Comparison of ENCODE assay signal across 32 cellular contexts in genomic region chr11:134607963-134608750, GRCh38.
DNase-seq lines count a peak whose midpoint lies in the region; ATAC-seq and TF ChIP-seq lines count a peak whose summit lies in the region.
"Had no signal": no experiment of that assay in that cellular context is flagged by ENCODE, and none has a peak within 500 bp of the region (broad histone marks: within the 10 kb centered on the region; RNA-seq: fewer than 3 reads in every experiment).

No MANE protein-coding gene starts in this region.

- H3K27me3 ChIP-seq in thyroid gland, result no peaks in the 10 kb centered on the region
- H3K27me3 ChIP-seq: gastrocnemius medialis, MG63, upper lobe of left lung had no signal

- H3K9me3 ChIP-seq in thyroid gland, result no peaks in the 10 kb centered on the region
- H3K9me3 ChIP-seq: gastrocnemius medialis, MG63, upper lobe of left lung had no signal

- no peaks in the 10 kb centered on the region for H3K4me1 Mint-ChIP-seq in endothelial cell (ENCODE audit: unreplicated experiment)
- no peaks in the 10 kb centered on the region for H3K4me1 Mint-ChIP-seq in effector memory CD8-positive, alpha-beta T cell (ENCODE audit: low read depth in 2 of 2)
- H3K4me1 Mint-ChIP-seq: central memory CD8-positive, alpha-beta T cell; stimulated activated naive B cell treated with anti-CD40 and anti-IgM and Interleukin-4, amounts not matched to agents 10 μg/mL and 1 μg/mL and 100 μg/mL, for 72 hours had no signal

- H3K36me3 Mint-ChIP-seq in endothelial cell (ENCODE audit: low read depth, unreplicated experiment), result peaks cover 3% of the 10 kb centered on the region
- H3K36me3 Mint-ChIP-seq in effector memory CD8-positive, alpha-beta T cell (ENCODE audit: insufficient read depth), result no peaks in the 10 kb centered on the region
- H3K36me3 Mint-ChIP-seq: activated CD4-positive, alpha-beta memory T cell treated with anti-CD3 and anti-CD28 coated beads for 36 hours; stimulated activated naive B cell treated with anti-CD40 and anti-IgM and Interleukin-4, amounts not matched to agents 10 μg/mL and 1 μg/mL and 100 μg/mL, for 72 hours had no signal

- peak overlapping the region in 1 of 3 donors; percentile 10 for H3K27ac ChIP-seq in thyroid gland
- H3K27ac ChIP-seq: gastrocnemius medialis, HL-60, SK-N-MC, skin epidermis, upper lobe of left lung had no signal

- H3K4me3 ChIP-seq in LNCaP clone FGC (ENCODE audit: low read depth, low read length), result no peak overlapping the region
- no peak overlapping the region for H3K4me3 ChIP-seq in thyroid gland (replicated peaks in 1 of 3)
- H3K4me3 ChIP-seq: gastrocnemius medialis, GM12878, MG63, SK-N-MC, skin epidermis, upper lobe of left lung had no signal

- no peak for ATAC-seq in GM18868 (IDR thresholded peaks at IDR 0.05; ENCODE audit: unreplicated experiment)
- no peak for ATAC-seq in effector memory CD8-positive, alpha-beta T cell (replicated peaks)
- ATAC-seq: activated CD4-positive, CD25-positive, alpha-beta regulatory T cell treated with anti-CD3 and anti-CD28 coated beads, Interleukin-2, amount 50 U/mL, for 24 hours; gastrocnemius medialis; GM12878; left colon; stimulated activated naive B cell treated with anti-CD40 and anti-IgM and Interleukin-4, amounts not matched to agents 10 μg/mL and 1 μg/mL and 100 μg/mL, for 72 hours had no signal

- peaks cover 0 to 21% of the 10 kb centered on the region in 2 donors for H3K4me1 ChIP-seq in thyroid gland
- H3K4me1 ChIP-seq: gastrocnemius medialis, upper lobe of left lung had no signal

- H3K9me3 Mint-ChIP-seq in endothelial cell (ENCODE audit: unreplicated experiment), result no peaks in the 10 kb centered on the region
- H3K9me3 Mint-ChIP-seq in effector memory CD8-positive, alpha-beta T cell, result peaks cover 0 to 8% of the 10 kb centered on the region in 2 donors
- H3K9me3 Mint-ChIP-seq: activated CD4-positive, alpha-beta memory T cell treated with anti-CD3 and anti-CD28 coated beads for 36 hours; central memory CD8-positive, alpha-beta T cell; natural killer cell treated with Interleukin-12 subunit alpha and Interleukin-12 subunit beta and Interleukin-15 and Interleukin-18, amount 100 ng/mL, for 72 hours; stimulated activated naive B cell treated with anti-CD40 and anti-IgM and Interleukin-4, amounts not matched to agents 10 μg/mL and 1 μg/mL and 100 μg/mL, for 72 hours had no signal

- TF ChIP-seq CTCF in LNCaP clone FGC (IDR thresholded peaks at IDR 0.05; ENCODE audit: control insufficient read depth, extremely low read depth, insufficient read depth), result no peak
- TF ChIP-seq CTCF in endothelial cell (IDR thresholded peaks at IDR 0.05; ENCODE audit: unreplicated experiment), result no peak
- TF ChIP-seq CTCF in thyroid gland (IDR thresholded peaks at IDR 0.05), result no peak

- H3K27me3 Mint-ChIP-seq in endothelial cell (ENCODE audit: unreplicated experiment), result peaks cover 10% of the 10 kb centered on the region
- H3K27me3 Mint-ChIP-seq in effector memory CD8-positive, alpha-beta T cell, result peaks cover 74 to 91% of the 10 kb centered on the region in 2 donors
- H3K27me3 Mint-ChIP-seq: stimulated activated naive B cell treated with anti-CD40 and anti-IgM and Interleukin-4, amounts not matched to agents 10 μg/mL and 1 μg/mL and 100 μg/mL, for 72 hours had no signal

- peak; percentile 1 for DNase-seq in NCI-H2029 (lab: John Stamatoyannopoulos, UW)
- DNase-seq in NCI-H2029 treated with DMSO at 0.1 percent for 48 hours (lab: John Stamatoyannopoulos, UW), result no peak
- DNase-seq in LNCaP clone FGC (ENCODE audit: low read depth), result peak; percentile 67
- no peak for DNase-seq in endothelial cell (ENCODE audit: low spot score)
- peak; percentile 21 to 35 for DNase-seq in thyroid gland
- DNase-seq in erythroblast (lab: John Stamatoyannopoulos, UW), result no peak
- DNase-seq in effector memory CD8-positive, alpha-beta T cell, result no peak
- DNase-seq: activated CD4-positive, alpha-beta memory T cell treated with anti-CD3 and anti-CD28 coated beads for 36 hours; activated naive CD4-positive, alpha-beta T cell treated with Interleukin-2 at 50 U/mL for 16 hours; dermis blood vessel endothelial cell; gastrocnemius medialis; H7; hypothalamus; KG1; left colon; MG63; NCI-H1105 treated with DMSO at 0.1 percent for 48 hours; NCI-H2081; OCI-M1; retina; stimulated activated naive B cell treated with anti-CD40 and anti-IgM and Interleukin-4, amounts not matched to agents 10 μg/mL and 1 μg/mL and 100 μg/mL, for 72 hours; substantia nigra; T-helper 1 cell; upper lobe of left lung had no signal

- 52 to 59% methylated on average over 6 to 7 of the region's 7 CpGs for WGBS in thyroid gland, 2 donors

- H3K27ac Mint-ChIP-seq in endothelial cell (ENCODE audit: unreplicated experiment), result peak overlapping the region; percentile 26
- no peak overlapping the region for H3K27ac Mint-ChIP-seq in effector memory CD8-positive, alpha-beta T cell
- H3K27ac Mint-ChIP-seq: activated CD4-positive, alpha-beta memory T cell treated with anti-CD3 and anti-CD28 coated beads for 36 hours; natural killer cell treated with Interleukin-12 subunit alpha and Interleukin-12 subunit beta and Interleukin-15 and Interleukin-18, amount 100 ng/mL, for 72 hours; stimulated activated naive B cell treated with anti-CD40 and anti-IgM and Interleukin-4, amounts not matched to agents 10 μg/mL and 1 μg/mL and 100 μg/mL, for 72 hours had no signal

- intact Hi-C loops in thyroid gland (cut with DNase I), result no loop called here

- TF ChIP-seq POLR2A in thyroid gland (IDR thresholded peaks at IDR 0.05) (no peak), erythroblast (IDR thresholded peaks at IDR 0.05; ENCODE audit: low read length) (no peak)

- no peaks in the 10 kb centered on the region for H3K36me3 ChIP-seq in thyroid gland
- H3K36me3 ChIP-seq: gastrocnemius medialis, MG63, upper lobe of left lung had no signal

- no peak overlapping the region for H3K4me3 Mint-ChIP-seq in endothelial cell (ENCODE audit: unreplicated experiment)
- H3K4me3 Mint-ChIP-seq in effector memory CD8-positive, alpha-beta T cell, result no peak overlapping the region
- H3K4me3 Mint-ChIP-seq: activated CD4-positive, alpha-beta memory T cell treated with anti-CD3 and anti-CD28 coated beads for 36 hours; central memory CD8-positive, alpha-beta T cell; natural killer cell treated with Interleukin-12 subunit alpha and Interleukin-12 subunit beta and Interleukin-15 and Interleukin-18, amount 100 ng/mL, for 72 hours; stimulated activated naive B cell treated with anti-CD40 and anti-IgM and Interleukin-4, amounts not matched to agents 10 μg/mL and 1 μg/mL and 100 μg/mL, for 72 hours had no signal

Comparison
In these comparisons a context has a peak if more than half of its experiments do, and no peak if none do; other contexts are left out.
1. DNase-seq: peak in NCI-H2029 (single experiment), LNCaP clone FGC (single experiment) and thyroid gland (2 of 2); none in NCI-H2029 treated with DMSO at 0.1 percent for 48 hours (single experiment), endothelial cell (single experiment), erythroblast (0 of 2) and effector memory CD8-positive, alpha-beta T cell (0 of 3).